ENCODE assay signal across 1 cellular context in genomic region chr3:58168498-58168897, GRCh38.
A peak's percentile ranks its signal among the peaks of the same experiment; 100 is the strongest.
TF ChIP-seq lines count a peak whose summit lies in the region.

No MANE protein-coding gene starts in this region.

TF ChIP-seq in HepG2, 621 proteins besides CTCF, POLR2A, EP300 and RAD21 (continued from another document and continues in another):
- TF ChIP-seq PRMT3 (CRISPR knock-in tag; IDR thresholded peaks at IDR 0.05; ENCODE audit: borderline replicate concordance, low read depth) (no peak), TEAD2 (CRISPR knock-in tag; IDR thresholded peaks at IDR 0.05) (no peak), E2F2 (CRISPR knock-in tag; IDR thresholded peaks at IDR 0.05; ENCODE audit: borderline replicate concordance) (no peak), TFDP1 (CRISPR knock-in tag; IDR thresholded peaks at IDR 0.05; ENCODE audit: borderline replicate concordance) (no peak), SRSF4 (IDR thresholded peaks at IDR 0.05; ENCODE audit: low read depth, low read length, poor library complexity, severe bottlenecking) (no peak), MIXL1 (CRISPR knock-in tag; IDR thresholded peaks at IDR 0.05) (peak; percentile 33), ZNF350 (CRISPR knock-in tag; IDR thresholded peaks at IDR 0.05; ENCODE audit: borderline replicate concordance, low read depth) (no peak), ARID4A (CRISPR knock-in tag; IDR thresholded peaks at IDR 0.05; ENCODE audit: borderline replicate concordance) (no peak), ZNF407 (CRISPR knock-in tag; IDR thresholded peaks at IDR 0.05; ENCODE audit: not compliant biosample characterization) (no peak), ZNF354B (CRISPR knock-in tag; IDR thresholded peaks at IDR 0.05) (no peak), SOX6 (IDR thresholded peaks at IDR 0.05) (no peak), SOX6 (CRISPR knock-in tag; IDR thresholded peaks at IDR 0.05) (no peak; the same call in none of the 2 replicates), IKZF4 (CRISPR knock-in tag; IDR thresholded peaks at IDR 0.05; ENCODE audit: borderline replicate concordance, low read depth, not compliant biosample characterization) (no peak), CEBPG (CRISPR knock-in tag; IDR thresholded peaks at IDR 0.05) (peak; percentile 58), AGO2 (optimal IDR thresholded peaks at IDR 0.05; ENCODE audit: low read depth, low read length) (no peak), ZNF431 (CRISPR knock-in tag; IDR thresholded peaks at IDR 0.05; ENCODE audit: borderline replicate concordance, low read depth) (0 out of 2 replicates have a peak, but pooled peaks have one; percentile 65), SPEN (CRISPR knock-in tag; IDR thresholded peaks at IDR 0.05; ENCODE audit: low read depth) (0 out of 2 replicates have a peak, but pooled peaks have one; percentile 44), ZBED4 (CRISPR knock-in tag; IDR thresholded peaks at IDR 0.05; ENCODE audit: borderline replicate concordance) (no peak), SSRP1 (CRISPR knock-in tag; IDR thresholded peaks at IDR 0.05) (no peak), SETDB1 (CRISPR knock-in tag; IDR thresholded peaks at IDR 0.05; ENCODE audit: borderline replicate concordance) (no peak), THRA (CRISPR knock-in tag; IDR thresholded peaks at IDR 0.05; ENCODE audit: borderline replicate concordance) (0 out of 2 replicates have a peak, but pooled peaks have one; percentile 7), NCOA2 (CRISPR knock-in tag; IDR thresholded peaks at IDR 0.05) (peak; percentile 33; the same call in 1 of the 2 replicates), TEAD3 (CRISPR knock-in tag; optimal IDR thresholded peaks at IDR 0.05; ENCODE audit: borderline replicate concordance) (peak; percentile 60), CEBPZ (IDR thresholded peaks at IDR 0.05; ENCODE audit: low read length) (no peak), FOXA3 (CRISPR knock-in tag; IDR thresholded peaks at IDR 0.05) (peak; percentile 74), GATAD1 (CRISPR knock-in tag; IDR thresholded peaks at IDR 0.05) (no peak)
